10 cellular contexts compared by ENCODE assay signal in genomic region chr22:20510811-20511577, GRCh38. TPM values are rescaled to one million over a fixed set of nuclear protein-coding genes. Genes with fewer than 3 reads are reported as not detected.
DNase-seq lines count a peak whose midpoint lies in the region; ATAC-seq, FAIRE-seq and TF ChIP-seq lines count a peak whose summit lies in the region.
"Had no signal": no experiment of that assay in that cellular context is flagged by ENCODE, and none has a peak within 500 bp of the region (broad histone marks: within the 10 kb centered on the region; RNA-seq: fewer than 3 reads in every experiment).

No MANE protein-coding gene starts in this region.

- H3K4me1 ChIP-seq in BLaER1 treated with 17β-estradiol and CSF1 and Interleukin-3, amounts not matched to agents 10 nM and 100 nM: peaks cover 32 to 67% (median 46%) of the 10 kb centered on the region in 10 experiments
- H3K4me1 ChIP-seq in HUES48 (ENCODE audit: control insufficient read depth, insufficient read depth, low read length): peaks cover 23% of the 10 kb centered on the region
- H3K4me1 ChIP-seq in kidney (ENCODE audit: control insufficient read depth in 1 of 2, insufficient read depth in 1 of 2, low read depth in 1 of 2, low read length in 2 of 2): peaks cover 20 to 26% of the 10 kb centered on the region in 2 donors

- TF ChIP-seq CTCF in brain microvascular endothelial cell (IDR thresholded peaks at IDR 0.05; ENCODE audit: low read depth, low read length, missing control alignments): no peak
- no peak for TF ChIP-seq CTCF in nephron (IDR thresholded peaks at IDR 0.05; ENCODE audit: unreplicated experiment in 3 of 3)
- TF ChIP-seq CTCF in kidney (IDR thresholded peaks at IDR 0.05; ENCODE audit: borderline replicate concordance, extremely low read depth, insufficient read depth): no peak

- ATAC-seq in HG02981 (IDR thresholded peaks at IDR 0.05; ENCODE audit: unreplicated experiment) (no peak), HG03025 (IDR thresholded peaks at IDR 0.05; ENCODE audit: low FRiP score, unreplicated experiment) (no peak)

- H3K9me3 ChIP-seq in BLaER1 treated with 17β-estradiol and CSF1 and Interleukin-3, amounts not matched to agents 10 nM and 100 nM (replicated peaks in 1 of 11): no peaks in the 10 kb centered on the region
- H3K9me3 ChIP-seq in HUES48 (ENCODE audit: control insufficient read depth, insufficient read depth, low read length): no peaks in the 10 kb centered on the region
- H3K9me3 ChIP-seq in kidney (ENCODE audit: control insufficient read depth in 1 of 2, low read length in 2 of 2): no peaks in the 10 kb centered on the region

- no peak for DNase-seq in brain microvascular endothelial cell
- no peak for DNase-seq in NCI-H2107 (lab: John Stamatoyannopoulos, UW)
- DNase-seq in kidney: no peak
- DNase-seq: activated CD4-positive, CD25-positive, alpha-beta regulatory T cell treated with anti-CD3 and anti-CD28 coated beads, Interleukin-2, amount 50 U/mL, for 72 hours; head of caudate nucleus had no signal

- no peaks in the 10 kb centered on the region for H3K9me3 Mint-ChIP-seq in nephron

- no peak overlapping the region for H3K4me3 ChIP-seq in BLaER1 treated with 17β-estradiol and CSF1 and Interleukin-3, amounts not matched to agents 10 nM and 100 nM
- H3K4me3 ChIP-seq in HUES48 (ENCODE audit: low read depth, low read length) (no peak overlapping the region), brain microvascular endothelial cell (ENCODE audit: low read depth, low read length) (no peak overlapping the region), kidney (ENCODE audit: low read length in 2 of 2) (no peak overlapping the region)

- no peak overlapping the region; a peak in 1 of 22 replicates for H3K27ac ChIP-seq in BLaER1 treated with 17β-estradiol and CSF1 and Interleukin-3, amounts not matched to agents 10 nM and 100 nM
- peak overlapping the region; percentile 60 for H3K27ac ChIP-seq in HUES48 (ENCODE audit: low read depth, low read length)
- peak overlapping the region; percentile 99 for H3K27ac ChIP-seq in brain microvascular endothelial cell
- H3K27ac ChIP-seq in kidney (ENCODE audit: low read depth in 2 of 2, low read length in 2 of 2): no peak overlapping the region

- H3K27me3 Mint-ChIP-seq in nephron (ENCODE audit: low read depth): no peaks in the 10 kb centered on the region

- peaks cover 52% of the 10 kb centered on the region for H3K4me1 Mint-ChIP-seq in nephron

- in situ Hi-C loops in brain microvascular endothelial cell (cut with HindIII; ENCODE audit: low pct_ligation_motif_present, low sequenced_read_pairs): no loop called here

- peak overlapping the region in 2 of 11 experiments; percentile 19 to 95; a peak in 2 of 22 replicates for H3K9ac ChIP-seq in BLaER1 treated with 17β-estradiol and CSF1 and Interleukin-3, amounts not matched to agents 10 nM and 100 nM
- H3K9ac ChIP-seq in HUES48 (ENCODE audit: low read depth, low read length): no peak overlapping the region
- peak overlapping the region in 1 of 2 donors; percentile 13 for H3K9ac ChIP-seq in kidney (ENCODE audit: low read length in 2 of 2)

- H3K4me3 Mint-ChIP-seq in nephron: peak overlapping the region; percentile 38 to 96 (median 53)

- H3K27me3 ChIP-seq in BLaER1 treated with 17β-estradiol and CSF1 and Interleukin-3, amounts not matched to agents 10 nM and 100 nM: no peaks in the 10 kb centered on the region
- H3K27me3 ChIP-seq in HUES48 (ENCODE audit: control insufficient read depth, insufficient read depth, low read length): no peaks in the 10 kb centered on the region
- no peaks in the 10 kb centered on the region for H3K27me3 ChIP-seq in brain microvascular endothelial cell (replicated peaks)

- intact Hi-C loops in kidney (cut with DNase I): no loop called here

- no peak for FAIRE-seq in kidney (lab: Jason Lieb, UNC)

- peaks cover 31 to 58% (median 53%) of the 10 kb centered on the region in 11 experiments for H3K36me3 ChIP-seq in BLaER1 treated with 17β-estradiol and CSF1 and Interleukin-3, amounts not matched to agents 10 nM and 100 nM
- peaks cover 9% of the 10 kb centered on the region; the same call in 1 of the 2 replicates for H3K36me3 ChIP-seq in HUES48 (ENCODE audit: control insufficient read depth, insufficient read depth, low read length)
- H3K36me3 ChIP-seq in brain microvascular endothelial cell (replicated peaks): peaks cover 20% of the 10 kb centered on the region
- H3K36me3 ChIP-seq in kidney (ENCODE audit: control insufficient read depth in 1 of 2, insufficient read depth in 2 of 2, low read length in 2 of 2): peaks cover 0 to 3% of the 10 kb centered on the region in 2 donors

- H3K36me3 Mint-ChIP-seq in nephron (ENCODE audit: low read depth): peaks cover 13% of the 10 kb centered on the region

- H4K20me1 ChIP-seq in BLaER1 treated with 17β-estradiol and CSF1 and Interleukin-3, amounts not matched to agents 10 nM and 100 nM: peaks cover 66 to 82% (median 72%) of the 10 kb centered on the region in 11 experiments

- H3K27ac Mint-ChIP-seq in nephron: peak overlapping the region; percentile 93 to 98 (median 96)

- peak overlapping the region; percentile 98 to 100 (median 99) for H3K4me2 ChIP-seq in BLaER1 treated with 17β-estradiol and CSF1 and Interleukin-3, amounts not matched to agents 10 nM and 100 nM

RNA-seq across cellular contexts. Expression of gene MED15, which starts 3.6 kb away (rescaled TPM):
- 102 TPM for total RNA-seq in kidney
- 31.7 TPM for polyA plus RNA-seq in kidney (ENCODE audit: insufficient read depth, low read depth, low replicate concordance)

RNA-seq across cellular contexts. Expression of gene KLHL22, which starts 15.4 kb away (rescaled TPM):
- 22.4 TPM for total RNA-seq in kidney
- 24.3 TPM for polyA plus RNA-seq in kidney (ENCODE audit: insufficient read depth, low read depth, low replicate concordance)

Comparison
In these comparisons a context has a peak if more than half of its experiments do, and no peak if none do; other contexts are left out.
1. H3K27ac ChIP-seq: peak in HUES48 (single experiment) and brain microvascular endothelial cell (single experiment); none in BLaER1 treated with 17β-estradiol and CSF1 and Interleukin-3, amounts not matched to agents 10 nM and 100 nM (0 of 11) and kidney (0 of 2).